Comparison of ENCODE assay signal across 25 cellular contexts in genomic region chr20:49969234-49969633, GRCh38. TPM values are rescaled to one million over a fixed set of nuclear protein-coding genes. Genes with fewer than 3 reads are reported as not detected.
A peak's percentile ranks its signal among the peaks of the same experiment; 100 is the strongest.
DNase-seq lines count a peak whose midpoint lies in the region; ATAC-seq, FAIRE-seq and TF ChIP-seq lines count a peak whose summit lies in the region.
"Had no signal": no experiment of that assay in that cellular context is flagged by ENCODE, and none has a peak within 500 bp of the region (broad histone marks: within the 10 kb centered on the region; RNA-seq: fewer than 3 reads in every experiment).

No MANE protein-coding gene starts in this region.

- no peaks in the 10 kb centered on the region for H3K9me2 ChIP-seq in MM.1S (replicated peaks; ENCODE audit: insufficient read depth, low read length)

- peaks cover 25% of the 10 kb centered on the region for H3K4me1 ChIP-seq in A549
- H3K4me1 ChIP-seq in MM.1S (ENCODE audit: low read length), result peaks cover 18% of the 10 kb centered on the region; the same call in 1 of the 2 replicates
- peaks cover 10% of the 10 kb centered on the region for H3K4me1 ChIP-seq in astrocyte (ENCODE audit: insufficient read depth, low read length)
- peaks cover 0 to 19% (median 4%) of the 10 kb centered on the region in 3 donors for H3K4me1 ChIP-seq in esophagus squamous epithelium
- H3K4me1 ChIP-seq: thyroid gland had no signal

- peaks cover 8% of the 10 kb centered on the region for H3K27me3 Mint-ChIP-seq in astrocyte (ENCODE audit: low read depth, unreplicated experiment)
- H3K27me3 Mint-ChIP-seq: activated B cell treated with CpG ODN at 0.5 μM for 24 hours; activated CD4-positive, alpha-beta memory T cell treated with anti-CD3 and anti-CD28 coated beads for 36 hours; activated naive CD8-positive, alpha-beta T cell; stimulated activated naive CD8-positive, alpha-beta T cell treated with anti-CD3 and anti-CD28 coated beads, Interleukin-15, amount 100 ng/mL, for 72 hours had no signal

- peak overlapping the region; percentile 72 for H3K27ac Mint-ChIP-seq in astrocyte (ENCODE audit: unreplicated experiment)
- H3K27ac Mint-ChIP-seq: activated B cell treated with CpG ODN at 0.5 μM for 24 hours; activated CD4-positive, alpha-beta memory T cell treated with anti-CD3 and anti-CD28 coated beads for 36 hours; activated naive CD8-positive, alpha-beta T cell; mesothelial cell of epicardium; natural killer cell; stimulated activated naive CD8-positive, alpha-beta T cell treated with anti-CD3 and anti-CD28 coated beads, Interleukin-15, amount 100 ng/mL, for 72 hours had no signal

- TF ChIP-seq POLR2A in A549 (IDR thresholded peaks at IDR 0.05; ENCODE audit: low read length) (no peak), esophagus squamous epithelium (IDR thresholded peaks at IDR 0.05) (no peak)

- no peak for TF ChIP-seq RAD21 in A549 (conservative IDR thresholded peaks at IDR 0.05 in 1 of 2, IDR thresholded peaks at IDR 0.05 in 1 of 2)

- no peaks in the 10 kb centered on the region for H3K36me3 ChIP-seq in MM.1S (replicated peaks; ENCODE audit: insufficient read depth, low read length)
- no peaks in the 10 kb centered on the region for H3K36me3 ChIP-seq in astrocyte (ENCODE audit: insufficient read depth, low read length)
- peaks cover 0 to 5% (median 0%) of the 10 kb centered on the region in 3 donors for H3K36me3 ChIP-seq in esophagus squamous epithelium
- H3K36me3 ChIP-seq: left lung, ovary, thyroid gland had no signal

- H3K27ac ChIP-seq in A549 (peak overlapping the region in 1 of 2 experiments; percentile 52; a peak in 3 of 6 replicates), MM.1S (ENCODE audit: low read length) (peak overlapping the region; percentile 72; the same call in 1 of the 2 replicates), astrocyte (ENCODE audit: low read depth, low read length) (no peak overlapping the region), esophagus squamous epithelium (peak overlapping the region in 2 of 4 donors; percentile 25 to 57)
- H3K27ac ChIP-seq: C4-2B, hepatocyte, ovary, thyroid gland had no signal

- peak overlapping the region; percentile 53 for H3K4me2 ChIP-seq in A549
- peak overlapping the region; percentile 18; the same call in 1 of the 2 replicates for H3K4me2 ChIP-seq in MM.1S (ENCODE audit: low read depth, low read length)
- peak overlapping the region; percentile 13 for H3K4me2 ChIP-seq in astrocyte (ENCODE audit: low read length)
- H3K4me2 ChIP-seq: hepatocyte had no signal

- TF ChIP-seq EP300 in A549 (IDR thresholded peaks at IDR 0.05), result no peak

- H3K9ac ChIP-seq in MM.1S (ENCODE audit: low read length) (peak overlapping the region; percentile 31; the same call in 1 of the 2 replicates), astrocyte (ENCODE audit: low read length) (no peak overlapping the region)

- no peaks in the 10 kb centered on the region for H3K9me3 Mint-ChIP-seq in astrocyte (ENCODE audit: unreplicated experiment)
- H3K9me3 Mint-ChIP-seq: activated B cell treated with CpG ODN at 0.5 μM for 24 hours; activated CD4-positive, alpha-beta memory T cell treated with anti-CD3 and anti-CD28 coated beads for 36 hours; mesothelial cell of epicardium; natural killer cell; stimulated activated naive CD8-positive, alpha-beta T cell treated with anti-CD3 and anti-CD28 coated beads, Interleukin-15, amount 100 ng/mL, for 72 hours had no signal

- 63% methylated on average over 3 of the region's 3 CpGs for WGBS in A549 (ENCODE audit: missing lambda C conversion rate)
- WGBS in esophagus squamous epithelium, 2 donors, result 40 to 48% methylated on average over 3 of the region's 3 CpGs

- intact Hi-C loops in left colon (cut with DNase I, micrococcal nuclease), result no loop called here
- intact Hi-C loops in esophagus squamous epithelium (cut with DNase I), result no loop called here

- H3K79me2 ChIP-seq in MM.1S (ENCODE audit: low read length), result no peaks in the 10 kb centered on the region
- H3K79me2 ChIP-seq in astrocyte (ENCODE audit: insufficient read depth, low read length), result no peaks in the 10 kb centered on the region
- H3K79me2 ChIP-seq: hepatocyte had no signal

- FAIRE-seq in A549 (lab: Jason Lieb, UNC) (no peak), astrocyte (lab: Jason Lieb, UNC) (no peak)

- H3F3A ChIP-seq in MM.1S (ENCODE audit: insufficient read depth, low read length), result peaks cover 14% of the 10 kb centered on the region; the same call in 1 of the 2 replicates

- H3K9me3 ChIP-seq in A549 (no peaks in the 10 kb centered on the region), MM.1S (replicated peaks; ENCODE audit: insufficient read depth, low read length) (no peaks in the 10 kb centered on the region), astrocyte (ENCODE audit: insufficient read depth, low read depth, low read length) (no peaks in the 10 kb centered on the region), esophagus squamous epithelium (no peaks in the 10 kb centered on the region)
- H3K9me3 ChIP-seq: left lung, ovary, thyroid gland had no signal

- DNase-seq in A549 (ENCODE audit: low read depth in 1 of 2, low spot score in 1 of 2) (no peak), MM.1S (peak; percentile 48), astrocyte (ENCODE audit: low read depth) (no peak), left colon (no peak), esophagus squamous epithelium (lab: John Stamatoyannopoulos, UW) (no peak), NCI-H187 treated with DMSO at 0.1 percent for 48 hours (lab: John Stamatoyannopoulos, UW) (no peak)
- DNase-seq: activated B cell treated with CpG ODN at 0.5 μM for 24 hours; activated CD4-positive, alpha-beta memory T cell treated with anti-CD3 and anti-CD28 coated beads for 36 hours; DMS 273 treated with DMSO at 0.1 percent for 48 hours; foreskin melanocyte; KBM-7; left lung; natural killer cell; NCI-H510A; ovary; stimulated activated naive CD8-positive, alpha-beta T cell treated with anti-CD3 and anti-CD28 coated beads, Interleukin-15, amount 100 ng/mL, for 72 hours; T1000; thyroid gland had no signal

- H3K36me3 Mint-ChIP-seq in astrocyte (ENCODE audit: low read depth, unreplicated experiment), result peaks cover 2% of the 10 kb centered on the region
- H3K36me3 Mint-ChIP-seq: activated CD4-positive, alpha-beta memory T cell treated with anti-CD3 and anti-CD28 coated beads for 36 hours; activated naive CD8-positive, alpha-beta T cell; mesothelial cell of epicardium; natural killer cell had no signal

- H3K4me3 Mint-ChIP-seq in astrocyte (ENCODE audit: unreplicated experiment), result no peak overlapping the region
- H3K4me3 Mint-ChIP-seq: activated B cell treated with CpG ODN at 0.5 μM for 24 hours; activated CD4-positive, alpha-beta memory T cell treated with anti-CD3 and anti-CD28 coated beads for 36 hours; activated naive CD8-positive, alpha-beta T cell; mesothelial cell of epicardium; natural killer cell; stimulated activated naive CD8-positive, alpha-beta T cell treated with anti-CD3 and anti-CD28 coated beads, Interleukin-15, amount 100 ng/mL, for 72 hours had no signal

- peaks cover 8% of the 10 kb centered on the region for H3K4me1 Mint-ChIP-seq in astrocyte (ENCODE audit: low read depth, unreplicated experiment)
- H3K4me1 Mint-ChIP-seq: activated B cell treated with CpG ODN at 0.5 μM for 24 hours; mesothelial cell of epicardium; natural killer cell; stimulated activated naive CD8-positive, alpha-beta T cell treated with anti-CD3 and anti-CD28 coated beads, Interleukin-15, amount 100 ng/mL, for 72 hours had no signal

- POLR2A ChIA-PET in A549 (lab: Yijun Ruan, JAX), result no interaction called here

- TF ChIP-seq CTCF in A549 (IDR thresholded peaks at IDR 0.05) (no peak), MM.1S (IDR thresholded peaks at IDR 0.05; ENCODE audit: low read length) (no peak), astrocyte (IDR thresholded peaks at IDR 0.05; ENCODE audit: insufficient read depth, low read depth, low read length) (no peak), esophagus squamous epithelium (IDR thresholded peaks at IDR 0.05) (no peak)

- CTCF ChIA-PET in A549 (lab: Yijun Ruan, JAX), result interaction anchor here (0.6 to 28.4 kb wide), 4 partner anchors 11 to 99 kb away, joined by 3 to 1049 read pairs (median 46); no protein-coding TSS in a partner anchor

- no peaks in the 10 kb centered on the region for H4K20me1 ChIP-seq in MM.1S (ENCODE audit: insufficient read depth, low read length)
- peaks cover 4% of the 10 kb centered on the region for H4K20me1 ChIP-seq in astrocyte (ENCODE audit: insufficient read depth, low read length)

- H3K4me3 ChIP-seq in A549 (no peak overlapping the region), MM.1S (ENCODE audit: low read length) (no peak overlapping the region), astrocyte (ENCODE audit: insufficient read depth, low read depth, low read length) (no peak overlapping the region), esophagus squamous epithelium (no peak overlapping the region)
- H3K4me3 ChIP-seq: hepatocyte, left lung, ovary, thyroid gland had no signal

- H3K27me3 ChIP-seq in MM.1S (replicated peaks; ENCODE audit: insufficient read depth, low read length), result no peaks in the 10 kb centered on the region
- no peaks in the 10 kb centered on the region for H3K27me3 ChIP-seq in astrocyte (ENCODE audit: insufficient read depth, low read length)
- no peaks in the 10 kb centered on the region for H3K27me3 ChIP-seq in esophagus squamous epithelium
- H3K27me3 ChIP-seq: hepatocyte, left lung, ovary, thyroid gland had no signal

- ATAC-seq in A549 (no peak), left colon (peak; percentile 68), HG03571 (IDR thresholded peaks at IDR 0.05; ENCODE audit: unreplicated experiment) (no peak), GM18861 (IDR thresholded peaks at IDR 0.05; ENCODE audit: unreplicated experiment) (no peak)
- ATAC-seq: left lung; natural killer cell; sciatic nerve; stimulated activated naive CD8-positive, alpha-beta T cell treated with anti-CD3 and anti-CD28 coated beads, Interleukin-15, amount 100 ng/mL, for 72 hours had no signal

- no peak overlapping the region for H2AFZ ChIP-seq in MM.1S (ENCODE audit: low read length)
- H2AFZ ChIP-seq in astrocyte (ENCODE audit: low read depth, low read length), result no peak overlapping the region
- H2AFZ ChIP-seq: hepatocyte had no signal

RNA-seq across cellular contexts. Expression of gene SNAI1, which starts 13.5 kb away (rescaled TPM):
- 7.0 and 7.2 TPM in 2 replicates for polyA plus RNA-seq in A549 (2011; rRNA removed)
- 14.0 and 21.4 TPM in 2 replicates for polyA plus RNA-seq in A549 (2012; cell fraction: cytosol; rRNA removed)
- polyA plus RNA-seq in A549 (2012; cell fraction: nucleus; rRNA removed), result 22.7 and 28.4 TPM in 2 replicates
- 8.0 to 11.1 TPM (median 10.7 TPM) in 3 replicates for polyA plus RNA-seq in A549 (2017; fragmentation: RNase III; extraction: RNeasy Plus Mini Kit Qiagen cat#74134 plus additional on column Dnase treatment)
- 3.8 and 6.0 TPM in 2 replicates for polyA minus RNA-seq in A549 (2011; rRNA and poly(A)+ RNA removed)
- total RNA-seq in astrocyte, result 9.1 and 9.5 TPM in 2 replicates
- under 1 TPM; 0.25 to 0.46 TPM for total RNA-seq in left colon
- 1 to 10 TPM in 1 of 4 donors, under 1 TPM in 2, not detected in 1; 0.44 to 1.3 (median 0.75) TPM for total RNA-seq in esophagus squamous epithelium

RNA-seq across cellular contexts. Expression of gene RNF114, which starts 33.0 kb away (rescaled TPM):
- polyA plus RNA-seq in A549 (2011; rRNA removed) (44.8 and 67.8 TPM in 2 replicates), A549 (2017; fragmentation: RNase III; extraction: RNeasy Plus Mini Kit Qiagen cat#74134 plus additional on column Dnase treatment) (43.1 to 47.0 TPM (median 44.0 TPM) in 3 replicates)
- polyA plus RNA-seq in A549 (2012; cell fraction: cytosol; rRNA removed), result 68.9 and 80.2 TPM in 2 replicates
- polyA plus RNA-seq in A549 (2012; cell fraction: nucleus; rRNA removed), result 101 and 123 TPM in 2 replicates
- polyA minus RNA-seq in A549 (2011; rRNA and poly(A)+ RNA removed), result 42.6 and 51.8 TPM in 2 replicates
- total RNA-seq in astrocyte (59.4 and 62.7 TPM in 2 replicates), left colon (10 to 100 TPM; 75.7 to 84.1 TPM), esophagus squamous epithelium (100 to 1,000 TPM in 1 of 4 donors, 10 to 100 TPM in 3; 73.2 to 102 (median 79.7) TPM)

RNA-seq across cellular contexts. Expression of gene SPATA2, which starts 53.9 kb away (rescaled TPM):
- polyA plus RNA-seq in A549 (2011; rRNA removed) (4.9 and 5.1 TPM in 2 replicates), A549 (2017; fragmentation: RNase III; extraction: RNeasy Plus Mini Kit Qiagen cat#74134 plus additional on column Dnase treatment) (4.7 to 5.1 TPM (median 4.7 TPM) in 3 replicates)
- 6.2 and 8.5 TPM in 2 replicates for polyA plus RNA-seq in A549 (2012; cell fraction: cytosol; rRNA removed)
- 11.2 and 14.5 TPM in 2 replicates for polyA plus RNA-seq in A549 (2012; cell fraction: nucleus; rRNA removed)
- polyA minus RNA-seq in A549 (2011; rRNA and poly(A)+ RNA removed), result 6.7 and 8.6 TPM in 2 replicates
- total RNA-seq in astrocyte (7.2 and 7.3 TPM in 2 replicates), left colon (10 to 100 TPM; 19.9 to 22.0 TPM), esophagus squamous epithelium (1 to 10 TPM; 3.3 to 5.6 (median 4.0) TPM)
